In the genomic region with DNA sequence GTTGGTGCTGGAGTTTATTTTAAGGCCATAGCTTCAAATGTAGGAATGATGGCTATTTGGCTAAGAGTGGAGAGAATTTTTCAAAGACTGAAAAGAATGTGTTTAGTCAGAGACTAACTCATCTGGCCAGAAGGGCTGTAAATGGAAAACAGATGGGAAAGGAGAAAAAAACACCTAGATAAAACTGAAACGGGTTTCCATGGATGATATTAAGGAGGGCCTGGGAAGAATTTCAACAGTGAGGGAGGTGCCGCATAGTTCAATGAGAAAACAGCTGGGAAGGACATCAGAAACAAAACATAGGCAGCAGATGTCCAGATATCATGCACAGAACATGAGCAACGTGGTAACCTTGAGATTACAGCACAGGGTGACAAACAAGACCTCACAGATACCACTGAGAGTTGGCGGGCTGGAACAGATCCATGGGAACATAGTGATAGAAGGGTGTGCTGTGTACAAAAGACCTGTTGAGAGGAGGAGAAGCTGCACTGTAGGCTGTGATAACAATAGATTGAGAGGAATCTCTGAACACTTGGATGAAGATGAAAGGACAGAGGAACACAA, we compare ENCODE assay signal across 11 cellular contexts. TPM values are rescaled to one million over a fixed set of nuclear protein-coding genes. Genes with fewer than 3 reads are reported as not detected.
DNase-seq lines count a peak whose midpoint lies in the region; TF ChIP-seq lines count a peak whose summit lies in the region.
"Had no signal": no experiment of that assay in that cellular context is flagged by ENCODE, and none has a peak within 500 bp of the region (broad histone marks: within the 10 kb centered on the region; RNA-seq: fewer than 3 reads in every experiment).

No MANE protein-coding gene starts in this region.

- intact Hi-C loops in activated T-helper 1 cell treated with anti-CD3 and anti-CD28 coated beads, Interleukin-12 subunit alpha, Interleukin-12 subunit beta, Interleukin-2, Interleukin-4 antibody, amounts not matched to agents 30 ng/mL and 10 ng/mL and 1 ng/mL, durations not matched to agents 14 hours and 24 hours and 36 hours (cut with micrococcal nuclease), result no loop called here

- H3K4me3 ChIP-seq in fibroblast of pulmonary artery (replicated peaks; ENCODE audit: low read depth, low read length) (no peak overlapping the region), HAP-1 (no peak overlapping the region)
- H3K4me3 ChIP-seq: dorsolateral prefrontal cortex, thoracic aorta had no signal

- TF ChIP-seq CTCF in fibroblast of pulmonary artery (IDR thresholded peaks at IDR 0.05; ENCODE audit: low read length, missing control alignments), result no peak

- H3K9me3 ChIP-seq in HAP-1, result no peaks in the 10 kb centered on the region
- H3K9me3 ChIP-seq: thoracic aorta had no signal

- H3K27ac Mint-ChIP-seq in activated T-helper 1 cell treated with anti-CD3 and anti-CD28 coated beads, Interleukin-12 subunit alpha, Interleukin-12 subunit beta, Interleukin-2, Interleukin-4 antibody, amounts not matched to agents 30 ng/mL and 10 ng/mL and 1 ng/mL, durations not matched to agents 14 hours and 24 hours and 36 hours, result no peak overlapping the region

- no peaks in the 10 kb centered on the region for H3K36me3 ChIP-seq in HAP-1 (replicated peaks)
- H3K36me3 ChIP-seq: thoracic aorta had no signal

- H3K4me3 Mint-ChIP-seq in activated T-helper 1 cell treated with anti-CD3 and anti-CD28 coated beads, Interleukin-12 subunit alpha, Interleukin-12 subunit beta, Interleukin-2, Interleukin-4 antibody, amounts not matched to agents 30 ng/mL and 10 ng/mL and 1 ng/mL, durations not matched to agents 14 hours and 24 hours and 36 hours, result no peak overlapping the region

- H3K27me3 ChIP-seq in HAP-1 (ENCODE audit: low read depth), result no peaks in the 10 kb centered on the region
- H3K27me3 ChIP-seq: dorsolateral prefrontal cortex had no signal

- no peaks in the 10 kb centered on the region for H3K4me1 ChIP-seq in HAP-1

- H3K27me3 Mint-ChIP-seq in activated T-helper 1 cell treated with anti-CD3 and anti-CD28 coated beads, Interleukin-12 subunit alpha, Interleukin-12 subunit beta, Interleukin-2, Interleukin-4 antibody, amounts not matched to agents 30 ng/mL and 10 ng/mL and 1 ng/mL, durations not matched to agents 14 hours and 24 hours and 36 hours (ENCODE audit: insufficient read depth), result peaks cover 26% of the 10 kb centered on the region

- H3K9me3 Mint-ChIP-seq in activated T-helper 1 cell treated with anti-CD3 and anti-CD28 coated beads, Interleukin-12 subunit alpha, Interleukin-12 subunit beta, Interleukin-2, Interleukin-4 antibody, amounts not matched to agents 30 ng/mL and 10 ng/mL and 1 ng/mL, durations not matched to agents 14 hours and 24 hours and 36 hours, result no peaks in the 10 kb centered on the region

- H3K36me3 Mint-ChIP-seq in activated T-helper 1 cell treated with anti-CD3 and anti-CD28 coated beads, Interleukin-12 subunit alpha, Interleukin-12 subunit beta, Interleukin-2, Interleukin-4 antibody, amounts not matched to agents 30 ng/mL and 10 ng/mL and 1 ng/mL, durations not matched to agents 14 hours and 24 hours and 36 hours (ENCODE audit: low read depth), result no peaks in the 10 kb centered on the region

- H3K4me1 Mint-ChIP-seq in activated T-helper 1 cell treated with anti-CD3 and anti-CD28 coated beads, Interleukin-12 subunit alpha, Interleukin-12 subunit beta, Interleukin-2, Interleukin-4 antibody, amounts not matched to agents 30 ng/mL and 10 ng/mL and 1 ng/mL, durations not matched to agents 14 hours and 24 hours and 36 hours (ENCODE audit: low read depth), result no peaks in the 10 kb centered on the region

- in situ Hi-C loops in HAP-1 (cut with MboI; ENCODE audit: low sequenced_read_pairs), result no loop called here

- DNase-seq in DMS 273 treated with DMSO at 0.1 percent for 48 hours (lab: John Stamatoyannopoulos, UW), result peak; percentile 71
- peak; percentile 32 to 80 for DNase-seq in NCI-H524 (lab: John Stamatoyannopoulos, UW)
- peak; percentile 86 for DNase-seq in fibroblast of pulmonary artery (ENCODE audit: low read depth)
- peak; percentile 18 for DNase-seq in pons (ENCODE audit: low spot score)
- DNase-seq in foreskin melanocyte, result no peak
- no peak for DNase-seq in Kasumi-1 (lab: John Stamatoyannopoulos, UW)
- DNase-seq in activated T-helper 1 cell treated with anti-CD3 and anti-CD28 coated beads, Interleukin-12 subunit alpha, Interleukin-12 subunit beta, Interleukin-2, Interleukin-4 antibody, amounts not matched to agents 30 ng/mL and 10 ng/mL and 1 ng/mL, durations not matched to agents 14 hours and 24 hours and 36 hours (ENCODE audit: low spot score), result no peak
- no peak for DNase-seq in HAP-1 (ENCODE audit: low spot score in 2 of 2)
- DNase-seq: NCI-H1930 had no signal

RNA-seq across cellular contexts. Expression of a gene that starts 31.2 kb away (rescaled TPM):
- 138 and 153 TPM in 2 replicates for total RNA-seq in activated T-helper 1 cell treated with anti-CD3 and anti-CD28 coated beads, Interleukin-12 subunit alpha, Interleukin-12 subunit beta, Interleukin-2, Interleukin-4 antibody, amounts not matched to agents 30 ng/mL and 10 ng/mL and 1 ng/mL, durations not matched to agents 14 hours and 24 hours and 36 hours

Comparison
In these comparisons a context has a peak if more than half of its experiments do, and no peak if none do; other contexts are left out.
1. DNase-seq: peak in DMS 273 treated with DMSO at 0.1 percent for 48 hours (single experiment), NCI-H524 (2 of 2), fibroblast of pulmonary artery (single experiment) and pons (single experiment); none in foreskin melanocyte (single experiment), Kasumi-1 (0 of 2), activated T-helper 1 cell treated with anti-CD3 and anti-CD28 coated beads, Interleukin-12 subunit alpha, Interleukin-12 subunit beta, Interleukin-2, Interleukin-4 antibody, amounts not matched to agents 30 ng/mL and 10 ng/mL and 1 ng/mL, durations not matched to agents 14 hours and 24 hours and 36 hours (single experiment) and HAP-1 (0 of 2).